ENCODE assay signal across 14 cellular contexts in the genomic region with DNA sequence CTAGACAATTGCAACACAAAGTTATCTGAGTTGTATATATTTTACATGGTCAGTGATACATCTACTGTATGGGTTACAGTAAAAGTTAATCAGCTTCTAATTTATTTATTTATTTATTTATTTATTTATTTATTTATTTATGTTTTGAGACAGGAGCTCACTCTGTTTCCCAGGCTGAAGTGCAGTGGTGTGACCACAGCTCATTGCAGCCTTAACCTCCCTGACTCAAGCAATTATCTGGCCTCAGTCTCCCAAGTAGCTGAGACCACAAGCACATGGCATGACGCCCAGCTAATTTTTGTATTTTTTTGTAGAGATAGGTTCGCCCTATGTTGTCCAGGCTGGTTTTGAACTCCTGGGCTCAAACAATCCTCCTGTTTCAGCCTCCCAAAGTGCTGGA.
DNase-seq lines count a peak whose midpoint lies in the region; ATAC-seq, FAIRE-seq and TF ChIP-seq lines count a peak whose summit lies in the region.
"Had no signal": no experiment of that assay in that cellular context is flagged by ENCODE, and none has a peak within 500 bp of the region (broad histone marks: within the 10 kb centered on the region; RNA-seq: fewer than 3 reads in every experiment).

No MANE protein-coding gene starts in this region.

- 79% methylated on average over 2 of the region's 2 CpGs for WGBS in A549 (ENCODE audit: missing lambda C conversion rate)
- 91 to 93% (median 92%) methylated on average over 2 of the region's 2 CpGs for WGBS in small intestine, 3 donors

- no peaks in the 10 kb centered on the region for H3K36me3 ChIP-seq in small intestine (ENCODE audit: control insufficient read depth in 2 of 2, insufficient read depth in 2 of 2, low read length in 2 of 2)
- H3K36me3 ChIP-seq: prostate gland had no signal

- POLR2A ChIA-PET in A549 (lab: Yijun Ruan, JAX), result no interaction called here

- H3K4me3 ChIP-seq in A549 (no peak overlapping the region), foreskin fibroblast (ENCODE audit: low read depth in 1 of 2, low read length in 2 of 2) (no peak overlapping the region), small intestine (ENCODE audit: low read depth in 1 of 2, low read length in 2 of 2) (no peak overlapping the region)
- H3K4me3 ChIP-seq: prostate gland had no signal

- DNase-seq in A549 (ENCODE audit: low read depth in 1 of 2, low spot score in 1 of 2), result no peak
- DNase-seq in H4 (ENCODE audit: low spot score), result peak; percentile 17
- DNase-seq in foreskin fibroblast, result peak; percentile 48 to 49
- DNase-seq in NCI-H774 (lab: John Stamatoyannopoulos, UW), result no peak
- no peak for DNase-seq in small intestine
- DNase-seq in left cardiac atrium, result no peak
- DNase-seq: activated CD4-positive, CD25-positive, alpha-beta regulatory T cell treated with anti-CD3 and anti-CD28 coated beads, Interleukin-2, amount 50 U/mL, for 72 hours; activated T-cell treated with anti-CD3 and anti-CD28 coated beads, Interleukin-2, amount 50 U/mL, for 48 hours; C1 segment of cervical spinal cord; stimulated activated naive CD4-positive, alpha-beta T cell treated with Interleukin-2 at 50 U/mL for 16 hours; T-cell had no signal

- TF ChIP-seq EP300 in A549 (IDR thresholded peaks at IDR 0.05), result no peak

- H3K9me3 Mint-ChIP-seq in activated naive CD8-positive, alpha-beta T cell (ENCODE audit: low read depth), result peaks cover 7% of the 10 kb centered on the region

- H3K36me3 Mint-ChIP-seq in activated naive CD8-positive, alpha-beta T cell, result peaks cover 25% of the 10 kb centered on the region

- H3K4me2 ChIP-seq in A549, result peak overlapping the region; percentile 44; the same call in 2 of the 3 replicates

- TF ChIP-seq CTCF in A549 (IDR thresholded peaks at IDR 0.05) (no peak), foreskin fibroblast (IDR thresholded peaks at IDR 0.05; ENCODE audit: low read depth, low read length) (no peak)

- H3K27ac ChIP-seq in A549 (peak overlapping the region; percentile 70 to 85), small intestine (ENCODE audit: low read depth in 1 of 2, low read length in 1 of 2) (no peak overlapping the region)
- H3K27ac ChIP-seq: prostate gland had no signal

- H3K4me1 Mint-ChIP-seq in activated naive CD8-positive, alpha-beta T cell (ENCODE audit: low read depth), result peaks cover 41% of the 10 kb centered on the region

- no peak for TF ChIP-seq POLR2A in A549 (IDR thresholded peaks at IDR 0.05; ENCODE audit: low read length)

- CTCF ChIA-PET in A549 (lab: Yijun Ruan, JAX), result no interaction called here

- peak overlapping the region; percentile 89 for H3K27ac Mint-ChIP-seq in activated naive CD8-positive, alpha-beta T cell
- H3K27ac Mint-ChIP-seq: T-cell had no signal

- H3K27me3 Mint-ChIP-seq in activated naive CD8-positive, alpha-beta T cell, result no peaks in the 10 kb centered on the region

- H3K9me3 ChIP-seq in A549 (no peaks in the 10 kb centered on the region), small intestine (ENCODE audit: control insufficient read depth, low read depth) (no peaks in the 10 kb centered on the region)
- H3K9me3 ChIP-seq: prostate gland had no signal

- no peak overlapping the region for H3K4me3 Mint-ChIP-seq in activated naive CD8-positive, alpha-beta T cell
- H3K4me3 Mint-ChIP-seq: T-cell had no signal

- no peak for ATAC-seq in A549
- ATAC-seq in GM21723 (IDR thresholded peaks at IDR 0.05; ENCODE audit: unreplicated experiment), result no peak
- no peak for ATAC-seq in left cardiac atrium
- ATAC-seq: T-cell had no signal

- TF ChIP-seq RAD21 in A549 (conservative IDR thresholded peaks at IDR 0.05 in 1 of 2, IDR thresholded peaks at IDR 0.05 in 1 of 2), result no peak

- no peak for FAIRE-seq in A549 (lab: Jason Lieb, UNC)
- no peak for FAIRE-seq in small intestine (lab: Jason Lieb, UNC)

- no peaks in the 10 kb centered on the region for H3K27me3 ChIP-seq in small intestine (ENCODE audit: control insufficient read depth in 2 of 2, insufficient read depth in 2 of 2, low read length in 2 of 2)

- H3K4me1 ChIP-seq in A549 (peaks cover 22% of the 10 kb centered on the region; the same call in 2 of the 3 replicates), small intestine (ENCODE audit: control insufficient read depth in 2 of 2, insufficient read depth in 1 of 2, low read depth in 1 of 2, low read length in 1 of 2) (no peaks in the 10 kb centered on the region)
- H3K4me1 ChIP-seq: prostate gland had no signal

- intact Hi-C loops in left cardiac atrium (cut with DNase I), result loop anchor here in 1 of 2 donors (5.0 kb wide), 1 partner anchor 362 kb away; no protein-coding TSS in a partner anchor

TF ChIP-seq in A549, 52 proteins besides CTCF, POLR2A, EP300 and RAD21:
- TF ChIP-seq ZC3H11A (IDR thresholded peaks at IDR 0.05) (peak; percentile 88), HOXA7 (CRISPR knock-in tag; IDR thresholded peaks at IDR 0.05) (no peak), HDAC2 (IDR thresholded peaks at IDR 0.05) (no peak), EHF (CRISPR knock-in tag; IDR thresholded peaks at IDR 0.05) (no peak), CBX2 (IDR thresholded peaks at IDR 0.05; ENCODE audit: borderline replicate concordance, low read depth) (no peak)

Comparison
In these comparisons a context has a peak if more than half of its experiments do, and no peak if none do; other contexts are left out.
1. DNase-seq: peak in H4 (single experiment) and foreskin fibroblast (2 of 2); none in A549 (0 of 2), NCI-H774 (single experiment), small intestine (single experiment) and left cardiac atrium (single experiment).
2. H3K27ac ChIP-seq: peak in A549 (2 of 2); none in small intestine (0 of 2).